Comparison of ENCODE assay signal across 15 cellular contexts in the genomic region with DNA sequence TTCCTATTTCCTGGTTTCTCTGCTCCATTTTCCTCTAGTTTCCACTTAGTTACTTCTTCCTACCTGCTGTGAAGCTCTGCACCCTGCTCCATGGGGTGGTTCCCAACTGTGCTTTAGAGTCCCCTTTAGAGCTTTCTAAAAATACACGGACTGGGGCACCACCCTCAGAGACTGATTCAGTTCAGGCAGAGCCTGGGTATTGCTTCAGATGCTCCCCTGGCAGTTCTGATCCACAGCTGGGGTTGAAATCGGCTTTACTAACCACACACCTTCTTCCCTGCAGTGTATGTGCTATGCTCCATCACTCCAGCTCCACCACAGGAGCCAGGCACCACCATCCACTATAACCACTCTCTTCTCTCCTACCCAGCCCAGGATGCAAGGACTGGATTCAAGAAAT. TPM values are rescaled to one million over a fixed set of nuclear protein-coding genes. Genes with fewer than 3 reads are reported as not detected.
DNase-seq lines count a peak whose midpoint lies in the region; ATAC-seq and TF ChIP-seq lines count a peak whose summit lies in the region.
"Had no signal": no experiment of that assay in that cellular context is flagged by ENCODE, and none has a peak within 500 bp of the region (broad histone marks: within the 10 kb centered on the region; RNA-seq: fewer than 3 reads in every experiment).

No MANE protein-coding gene starts in this region.

- H3K27ac Mint-ChIP-seq in CD4-positive, alpha-beta T cell, result peak overlapping the region; percentile 19
- H3K27ac Mint-ChIP-seq in GM23338, result no peak overlapping the region

- H2AFZ ChIP-seq in GM23338 (no peak overlapping the region), mesenchymal stem cell (ENCODE audit: low read depth, low read length) (no peak overlapping the region)

- peaks cover 100% of the 10 kb centered on the region for H3K79me2 ChIP-seq in GM23338 (replicated peaks; ENCODE audit: insufficient read depth)

- H3K27me3 ChIP-seq in CD4-positive, alpha-beta T cell (ENCODE audit: control insufficient read depth, insufficient read depth, low read length), result no peaks in the 10 kb centered on the region
- H3K27me3 ChIP-seq in GM23338 (ENCODE audit: insufficient read depth), result no peaks in the 10 kb centered on the region
- H3K27me3 ChIP-seq in left ventricle myocardium inferior (ENCODE audit: low read depth), result no peaks in the 10 kb centered on the region
- no peaks in the 10 kb centered on the region for H3K27me3 ChIP-seq in mesenchymal stem cell (ENCODE audit: control insufficient read depth in 1 of 2, insufficient read depth in 1 of 2, low read length in 2 of 2)

- H3K23ac ChIP-seq in mesenchymal stem cell (ENCODE audit: low read length in 2 of 2), result no peak overlapping the region

- no peak overlapping the region for H2BK15ac ChIP-seq in mesenchymal stem cell (ENCODE audit: low read depth, poor library complexity, severe bottlenecking)

- TF ChIP-seq POLR2A in GM18505 (IDR thresholded peaks at IDR 0.05; ENCODE audit: borderline replicate concordance, extremely low read depth, insufficient read depth, insufficient read length), result no peak

- no peak overlapping the region for H2AK5ac ChIP-seq in mesenchymal stem cell (ENCODE audit: low read length, severe bottlenecking)

- WGBS in mesenchymal stem cell, result 48% methylated on average over 2 of the region's 2 CpGs

- H3K18ac ChIP-seq in mesenchymal stem cell (ENCODE audit: low read depth in 1 of 2, low read length in 2 of 2), result no peak overlapping the region

- H2BK5ac ChIP-seq in mesenchymal stem cell (ENCODE audit: low read depth, low read length, poor library complexity, severe bottlenecking), result no peak overlapping the region

- H3K9me3 Mint-ChIP-seq in CD4-positive, alpha-beta T cell, result no peaks in the 10 kb centered on the region
- H3K9me3 Mint-ChIP-seq in GM23338, result no peaks in the 10 kb centered on the region

- no peaks in the 10 kb centered on the region for H3K9me3 ChIP-seq in CD4-positive, alpha-beta T cell (ENCODE audit: control insufficient read depth, low read length)
- no peaks in the 10 kb centered on the region for H3K9me3 ChIP-seq in left ventricle myocardium inferior (replicated peaks)
- no peaks in the 10 kb centered on the region for H3K9me3 ChIP-seq in mesenchymal stem cell (ENCODE audit: control insufficient read depth, low read length)

- no peak overlapping the region for H2BK120ac ChIP-seq in mesenchymal stem cell (ENCODE audit: low read depth, low read length)

- CTCF ChIA-PET in CD4-positive, alpha-beta T cell (lab: Charles Lee), result no interaction called here

- no peak overlapping the region for H2BK12ac ChIP-seq in mesenchymal stem cell (ENCODE audit: low read length in 2 of 2)

- peaks cover 66% of the 10 kb centered on the region for H3K36me3 Mint-ChIP-seq in CD4-positive, alpha-beta T cell (ENCODE audit: low read depth)
- H3K36me3 Mint-ChIP-seq in GM23338 (ENCODE audit: low read depth), result peaks cover 24% of the 10 kb centered on the region

- H3K4me1 ChIP-seq in GM23338 (ENCODE audit: insufficient read depth) (peaks cover 42% of the 10 kb centered on the region), left ventricle myocardium inferior (peaks cover 91% of the 10 kb centered on the region), mesenchymal stem cell (ENCODE audit: control insufficient read depth, insufficient read depth, low read depth, low read length) (peaks cover 14% of the 10 kb centered on the region)

- no peak for DNase-seq in CD4-positive, alpha-beta T cell
- DNase-seq in GM23338 (ENCODE audit: low spot score) (no peak), left ventricle myocardium inferior (no peak), putamen (ENCODE audit: low spot score) (peak; percentile 62), SK-N-DZ (ENCODE audit: low spot score) (no peak), mesenchymal stem cell (no peak)
- DNase-seq: activated CD4-positive, alpha-beta T cell treated with anti-CD3 and anti-CD28 coated beads, Interleukin-2, amount 50 U/mL, for 1 hour; aorta; C1 segment of cervical spinal cord; GOT3; Kasumi-1; NCI-H446; SIG-M5; stimulated activated CD4-positive, alpha-beta T cell treated with anti-CD3 and anti-CD28 coated beads, Interleukin-15, amount 100 ng/mL, for 24 hours had no signal

- no peak overlapping the region for H3K4me3 ChIP-seq in GM23338
- no peak overlapping the region for H3K4me3 ChIP-seq in left ventricle myocardium inferior
- no peak overlapping the region for H3K4me3 ChIP-seq in mesenchymal stem cell (ENCODE audit: insufficient read depth in 1 of 2, low read depth in 1 of 2, low read length in 2 of 2)

- H3K4me2 ChIP-seq in GM23338 (peak overlapping the region; percentile 48), mesenchymal stem cell (ENCODE audit: low read length, poor library complexity, severe bottlenecking) (no peak overlapping the region)

- no peak overlapping the region for H4K91ac ChIP-seq in mesenchymal stem cell (ENCODE audit: low read length)

- no peak overlapping the region for H3K4me3 Mint-ChIP-seq in CD4-positive, alpha-beta T cell
- H3K4me3 Mint-ChIP-seq in GM23338, result no peak overlapping the region

- H4K8ac ChIP-seq in mesenchymal stem cell (ENCODE audit: low read length), result no peak overlapping the region

- H3K27ac ChIP-seq in CD4-positive, alpha-beta T cell (ENCODE audit: low read depth, low read length), result no peak overlapping the region
- H3K27ac ChIP-seq in GM23338 (ENCODE audit: low read depth), result no peak overlapping the region
- H3K27ac ChIP-seq in left ventricle myocardium inferior (replicated peaks), result peak overlapping the region; percentile 64
- H3K27ac ChIP-seq in mesenchymal stem cell (ENCODE audit: low read length, poor library complexity, severe bottlenecking), result no peak overlapping the region

- peaks cover 90% of the 10 kb centered on the region for H4K20me1 ChIP-seq in GM23338 (replicated peaks; ENCODE audit: insufficient read depth)

- H3K4ac ChIP-seq in mesenchymal stem cell (ENCODE audit: low read depth in 1 of 2, low read length in 2 of 2), result no peak overlapping the region

- H3K36me3 ChIP-seq in GM23338 (ENCODE audit: insufficient read depth) (no peaks in the 10 kb centered on the region), left ventricle myocardium inferior (no peaks in the 10 kb centered on the region), mesenchymal stem cell (ENCODE audit: control insufficient read depth in 1 of 2, insufficient read depth in 2 of 2, low read depth in 1 of 2, low read length in 2 of 2) (peaks cover 4 to 22% of the 10 kb centered on the region in 2 experiments)

- no peaks in the 10 kb centered on the region for H3K27me3 Mint-ChIP-seq in CD4-positive, alpha-beta T cell
- peaks cover 8% of the 10 kb centered on the region for H3K27me3 Mint-ChIP-seq in GM23338 (ENCODE audit: insufficient read depth, low read depth, poor library complexity)

- H3K4me1 Mint-ChIP-seq in CD4-positive, alpha-beta T cell (ENCODE audit: low read depth), result peaks cover 81% of the 10 kb centered on the region
- H3K4me1 Mint-ChIP-seq in GM23338, result peaks cover 64% of the 10 kb centered on the region

- no peaks in the 10 kb centered on the region for H3K9me2 ChIP-seq in GM23338 (ENCODE audit: insufficient read depth)

- H3K14ac ChIP-seq in mesenchymal stem cell (ENCODE audit: low read length in 2 of 2), result no peak overlapping the region

- POLR2A ChIA-PET in CD4-positive, alpha-beta T cell (lab: Charles Lee), result interaction anchor here (1.9 kb wide), 1 partner anchor 9 kb away, joined by 10 read pairs; no protein-coding TSS in a partner anchor

- no peaks in the 10 kb centered on the region for H3F3A ChIP-seq in GM23338 (replicated peaks; ENCODE audit: low read depth)

- no peak overlapping the region for H3K9ac ChIP-seq in mesenchymal stem cell (ENCODE audit: low read length)

- H3K79me1 ChIP-seq in mesenchymal stem cell (replicated peaks; ENCODE audit: low read length, poor library complexity, severe bottlenecking), result peaks cover 38% of the 10 kb centered on the region

- no peak for ATAC-seq in CD4-positive, alpha-beta T cell (ENCODE audit: poor library complexity)
- ATAC-seq in GM23338, result no peak; the same call in 1 of the 3 replicates
- no peak for ATAC-seq in GM18505 (IDR thresholded peaks at IDR 0.05; ENCODE audit: unreplicated experiment)

- intact Hi-C loops in CD4-positive, alpha-beta T cell (cut with DNase I, micrococcal nuclease), result no loop called here
- intact Hi-C loops in left ventricle myocardium inferior (cut with micrococcal nuclease), result no loop called here

- no peak for TF ChIP-seq CTCF in CD4-positive, alpha-beta T cell (IDR thresholded peaks at IDR 0.05)
- TF ChIP-seq CTCF in GM23338 (conservative IDR thresholded peaks at IDR 0.05; ENCODE audit: low read depth in 2 of 2), result no peak
- TF ChIP-seq CTCF in left ventricle myocardium inferior (IDR thresholded peaks at IDR 0.05; ENCODE audit: borderline replicate concordance), result no peak

TF ChIP-seq in GM23338, 12 proteins besides CTCF, POLR2A, EP300 and RAD21 (continues in another document):
- TF ChIP-seq ZNF114 (CRISPR knock-in tag; IDR thresholded peaks at IDR 0.05) (no peak), CREB1 (CRISPR knock-in tag; IDR thresholded peaks at IDR 0.05; ENCODE audit: low read depth) (no peak)

RNA-seq across cellular contexts. Expression of a gene that starts 12.6 kb away (rescaled TPM):
- total RNA-seq in CD4-positive, alpha-beta T cell, result 10 to 100 TPM; 55.1 to 57.3 TPM
- 190 and 204 TPM in 2 replicates for total RNA-seq in GM23338 (2014; rRNA removed; shearing (Covaris generic))
- 291 and 304 TPM in 2 replicates for polyA plus RNA-seq in GM23338 (2016; fragmentation: Nextera tagmentation; extraction: Ambion mirVana)
- 150 TPM for total RNA-seq in left ventricle myocardium inferior
- 160 and 194 TPM in 2 replicates for polyA plus RNA-seq in SK-N-DZ (2014; cell fraction: cytosol; rRNA removed)
- 68.4 and 81.7 TPM in 2 replicates for polyA plus RNA-seq in SK-N-DZ (2014; cell fraction: nucleus; rRNA removed)
- polyA plus RNA-seq in mesenchymal stem cell (2013, experiment 1 of 2), result 146 TPM
- polyA plus RNA-seq in mesenchymal stem cell (2013, experiment 2 of 2), result 155 TPM
